1 cellular context compared by ENCODE assay signal in genomic region chr12:104986022-104986941, GRCh38.
TF ChIP-seq lines count a peak whose summit lies in the region.

Gene NOPCHAP1, plus strand, starts transcription at chr12:104986316. Its CDS starts 37 bp downstream, at chr12:104986353.

TF ChIP-seq in HepG2, 621 proteins besides CTCF, POLR2A, EP300 and RAD21 (continued from another document and continues in another):
- no peak for TF ChIP-seq ZBTB40 (IDR thresholded peaks at IDR 0.05)
- no peak for TF ChIP-seq ZBTB40 (CRISPR knock-in tag; IDR thresholded peaks at IDR 0.05)
- no peak for TF ChIP-seq THAP8 (CRISPR knock-in tag; IDR thresholded peaks at IDR 0.05; ENCODE audit: borderline replicate concordance)
- no peak for TF ChIP-seq DBP (CRISPR knock-in tag; IDR thresholded peaks at IDR 0.05; ENCODE audit: not compliant biosample characterization)
- no peak for TF ChIP-seq MTA3 (CRISPR knock-in tag; IDR thresholded peaks at IDR 0.05)
- TF ChIP-seq TOE1 (CRISPR knock-in tag; IDR thresholded peaks at IDR 0.05): no peak
- TF ChIP-seq ZFP36L2 (CRISPR knock-in tag; IDR thresholded peaks at IDR 0.05): no peak
- TF ChIP-seq GATA4 (IDR thresholded peaks at IDR 0.05; ENCODE audit: borderline replicate concordance, low read depth): peak; percentile 63
- TF ChIP-seq GLI4 (CRISPR knock-in tag; IDR thresholded peaks at IDR 0.05; ENCODE audit: borderline replicate concordance): 0 out of 2 replicates have a peak, but pooled peaks have one; percentile 59
- no peak for TF ChIP-seq ZBED4 (CRISPR knock-in tag; IDR thresholded peaks at IDR 0.05; ENCODE audit: borderline replicate concordance)
- peak; percentile 31; the same call in 1 of the 2 replicates for TF ChIP-seq TFDP2 (CRISPR knock-in tag; IDR thresholded peaks at IDR 0.05)
- TF ChIP-seq SETDB1 (CRISPR knock-in tag; IDR thresholded peaks at IDR 0.05; ENCODE audit: borderline replicate concordance): no peak
- no peak for TF ChIP-seq ARNT (IDR thresholded peaks at IDR 0.05)
- peak; percentile 61; the same call in 1 of the 2 replicates for TF ChIP-seq GATAD1 (CRISPR knock-in tag; IDR thresholded peaks at IDR 0.05)
- TF ChIP-seq ZNF513 (CRISPR knock-in tag; conservative IDR thresholded peaks at IDR 0.05): no peak
- TF ChIP-seq SP140L (CRISPR knock-in tag; IDR thresholded peaks at IDR 0.05; ENCODE audit: borderline replicate concordance): no peak
- TF ChIP-seq ARID2 (CRISPR knock-in tag; IDR thresholded peaks at IDR 0.05; ENCODE audit: borderline replicate concordance): no peak
- TF ChIP-seq ZNF296 (CRISPR knock-in tag; conservative IDR thresholded peaks at IDR 0.05): no peak
- TF ChIP-seq MBD4 (IDR thresholded peaks at IDR 0.05; ENCODE audit: borderline replicate concordance, low read length): no peak
- TF ChIP-seq ZNF790 (CRISPR knock-in tag; IDR thresholded peaks at IDR 0.05; ENCODE audit: borderline replicate concordance): 0 out of 2 replicates have a peak, but pooled peaks have one; percentile 74
- TF ChIP-seq ZNF430 (CRISPR knock-in tag; IDR thresholded peaks at IDR 0.05): no peak
- TF ChIP-seq ZNF18 (CRISPR knock-in tag; IDR thresholded peaks at IDR 0.05; ENCODE audit: insufficient replicate concordance): no peak
- no peak for TF ChIP-seq PTBP1 (IDR thresholded peaks at IDR 0.05; ENCODE audit: low read depth, low read length, poor library complexity, severe bottlenecking)
- no peak for TF ChIP-seq HOXA9 (CRISPR knock-in tag; IDR thresholded peaks at IDR 0.05; ENCODE audit: borderline replicate concordance)
- TF ChIP-seq MXI1 (IDR thresholded peaks at IDR 0.05; ENCODE audit: borderline replicate concordance, low read depth, low read length): peak; percentile 70; the same call in 1 of the 3 replicates
- TF ChIP-seq ZNF367 (CRISPR knock-in tag; IDR thresholded peaks at IDR 0.05; ENCODE audit: borderline replicate concordance): no peak
- no peak for TF ChIP-seq ZMYM2 (CRISPR knock-in tag; IDR thresholded peaks at IDR 0.05)
- TF ChIP-seq TFDP1 (CRISPR knock-in tag; IDR thresholded peaks at IDR 0.05; ENCODE audit: borderline replicate concordance): no peak
- no peak for TF ChIP-seq MTA1 (CRISPR knock-in tag; IDR thresholded peaks at IDR 0.05; ENCODE audit: borderline replicate concordance)
- TF ChIP-seq ZNF546 (CRISPR knock-in tag; conservative IDR thresholded peaks at IDR 0.05): no peak
- no peak for TF ChIP-seq CREB1 (IDR thresholded peaks at IDR 0.05)
- TF ChIP-seq CREB1 (CRISPR knock-in tag; IDR thresholded peaks at IDR 0.05): no peak
- no peak for TF ChIP-seq CHD2 (IDR thresholded peaks at IDR 0.05; ENCODE audit: low read depth, low read length)
- 0 out of 2 replicates have a peak, but pooled peaks have one; percentile 39 for TF ChIP-seq RELA (CRISPR knock-in tag; IDR thresholded peaks at IDR 0.05)
- peak; percentile 55 for TF ChIP-seq KDM2A (CRISPR knock-in tag; IDR thresholded peaks at IDR 0.05; ENCODE audit: borderline replicate concordance, low read depth)
- TF ChIP-seq ZNF7 (CRISPR knock-in tag; IDR thresholded peaks at IDR 0.05): no peak
- no peak for TF ChIP-seq ZNF496 (CRISPR knock-in tag; IDR thresholded peaks at IDR 0.05; ENCODE audit: insufficient replicate concordance)
- TF ChIP-seq RXRB (CRISPR knock-in tag; IDR thresholded peaks at IDR 0.05; ENCODE audit: borderline replicate concordance): 0 out of 2 replicates have a peak, but pooled peaks have one; percentile 11
- no peak for TF ChIP-seq GLMP (CRISPR knock-in tag; IDR thresholded peaks at IDR 0.05; ENCODE audit: borderline replicate concordance)
- TF ChIP-seq ZNF350 (CRISPR knock-in tag; IDR thresholded peaks at IDR 0.05; ENCODE audit: borderline replicate concordance, low read depth): peak; percentile 42; the same call in 1 of the 2 replicates
